In genomic region chr19:7874080-7874856, GRCh38 we compare ENCODE assay signal across 9 cellular contexts. TPM values are rescaled to one million over a fixed set of nuclear protein-coding genes. Genes with fewer than 3 reads are reported as not detected.
DNase-seq lines count a peak whose midpoint lies in the region; ATAC-seq and TF ChIP-seq lines count a peak whose summit lies in the region.
"Had no signal": no experiment of that assay in that cellular context is flagged by ENCODE, and none has a peak within 500 bp of the region (broad histone marks: within the 10 kb centered on the region; RNA-seq: fewer than 3 reads in every experiment).

PRR36 (minus strand) TSS chr19:7874390; CDS start chr19:7873689, 701 bp downstream.

- H3K9ac ChIP-seq in iPS-18a (ENCODE audit: low read length) (peak within 1 kb of the TSS; percentile 73), MM.1S (ENCODE audit: low read length) (no peak within 1 kb of the TSS)

- H3K79me2 ChIP-seq in MM.1S (ENCODE audit: low read length), result no peaks in the 10 kb centered on the region

- peaks cover 14% of the 10 kb centered on the region for H3K27me3 Mint-ChIP-seq in activated T-helper 17 cell treated with anti-CD3 and anti-CD28 coated beads, Interleukin-2, amount 50 U/mL, for 72 hours

- no peak within 1 kb of the TSS for H3K4me2 ChIP-seq in MM.1S (ENCODE audit: low read depth, low read length)

- no peaks in the 10 kb centered on the region for H3K9me2 ChIP-seq in MM.1S (replicated peaks; ENCODE audit: insufficient read depth, low read length)

- H3K27ac Mint-ChIP-seq in activated T-helper 17 cell treated with anti-CD3 and anti-CD28 coated beads, Interleukin-2, amount 50 U/mL, for 72 hours, result no peak within 1 kb of the TSS

- peaks cover 5% of the 10 kb centered on the region for H3K4me1 ChIP-seq in iPS-18a (ENCODE audit: control insufficient read depth, low read depth, low read length)
- H3K4me1 ChIP-seq in testis, result peaks cover 7% of the 10 kb centered on the region
- peaks cover 11% of the 10 kb centered on the region; the same call in 1 of the 2 replicates for H3K4me1 ChIP-seq in MM.1S (ENCODE audit: low read length)

- DNase-seq in DMS53 treated with DMSO at 0.1 percent for 48 hours (lab: John Stamatoyannopoulos, UW; ENCODE audit: unreplicated experiment) (peak; percentile 25), NCI-H146 treated with DMSO at 0.1 percent for 48 hours (lab: John Stamatoyannopoulos, UW; ENCODE audit: unreplicated experiment) (peak; percentile 73), testis (peak; percentile 71), MM.1S (no peak)

- no peaks in the 10 kb centered on the region for H3K36me3 Mint-ChIP-seq in activated T-helper 17 cell treated with anti-CD3 and anti-CD28 coated beads, Interleukin-2, amount 50 U/mL, for 72 hours (ENCODE audit: low read depth)

- H3F3A ChIP-seq in MM.1S (ENCODE audit: insufficient read depth, low read length), result peaks cover 12% of the 10 kb centered on the region

- H3K4me3 Mint-ChIP-seq in activated T-helper 17 cell treated with anti-CD3 and anti-CD28 coated beads, Interleukin-2, amount 50 U/mL, for 72 hours, result peak within 1 kb of the TSS; percentile 53

- WGBS in testis, 2 donors, result 2 to 5% methylated on average over 7 to 81 of the region's 84 CpGs

- no peak for TF ChIP-seq POLR2A in testis (IDR thresholded peaks at IDR 0.05)

- H3K9me3 ChIP-seq in iPS-18a (ENCODE audit: control insufficient read depth, low read depth, low read length) (no peaks in the 10 kb centered on the region), testis (no peaks in the 10 kb centered on the region), MM.1S (replicated peaks; ENCODE audit: insufficient read depth, low read length) (no peaks in the 10 kb centered on the region)

- H3K27ac ChIP-seq in iPS-18a (ENCODE audit: low read length) (no peak within 1 kb of the TSS), testis (no peak within 1 kb of the TSS), MM.1S (ENCODE audit: low read length) (no peak within 1 kb of the TSS)

- H3K36me3 ChIP-seq in iPS-18a (ENCODE audit: control insufficient read depth, low read depth, low read length), result no peaks in the 10 kb centered on the region
- H3K36me3 ChIP-seq in testis (ENCODE audit: low read depth, missing control alignments), result no peaks in the 10 kb centered on the region
- no peaks in the 10 kb centered on the region for H3K36me3 ChIP-seq in MM.1S (replicated peaks; ENCODE audit: insufficient read depth, low read length)

- no peak within 1 kb of the TSS for H2AFZ ChIP-seq in MM.1S (ENCODE audit: low read length)

- intact Hi-C loops in testis (cut with DNase I; ENCODE audit: low total_unique reads), result no loop called here

- H3K27me3 ChIP-seq in iPS-18a (ENCODE audit: control insufficient read depth, insufficient read depth, low read length), result peaks cover 11% of the 10 kb centered on the region
- H3K27me3 ChIP-seq in testis, result no peaks in the 10 kb centered on the region
- peaks cover 30% of the 10 kb centered on the region for H3K27me3 ChIP-seq in MM.1S (replicated peaks; ENCODE audit: insufficient read depth, low read length)

- no peaks in the 10 kb centered on the region for H4K20me1 ChIP-seq in MM.1S (ENCODE audit: insufficient read depth, low read length)

- H3K4me3 ChIP-seq in iPS-18a (ENCODE audit: low read length) (peak within 1 kb of the TSS; percentile 78), testis (peak within 1 kb of the TSS; percentile 15 to 31), MM.1S (ENCODE audit: low read length) (no peak within 1 kb of the TSS)

- peaks cover 10% of the 10 kb centered on the region for H3K4me1 Mint-ChIP-seq in activated T-helper 17 cell treated with anti-CD3 and anti-CD28 coated beads, Interleukin-2, amount 50 U/mL, for 72 hours

- H3K9me3 Mint-ChIP-seq in activated T-helper 17 cell treated with anti-CD3 and anti-CD28 coated beads, Interleukin-2, amount 50 U/mL, for 72 hours, result no peaks in the 10 kb centered on the region

- ATAC-seq in activated T-helper 17 cell treated with anti-CD3 and anti-CD28 coated beads, Interleukin-2, amount 50 U/mL, for 72 hours (replicated peaks), result no peak
- no peak for ATAC-seq in GM19324 (IDR thresholded peaks at IDR 0.05; ENCODE audit: low FRiP score, unreplicated experiment)
- no peak for ATAC-seq in HG03095 (IDR thresholded peaks at IDR 0.05; ENCODE audit: unreplicated experiment)

- TF ChIP-seq CTCF in testis (IDR thresholded peaks at IDR 0.05) (no peak), MM.1S (IDR thresholded peaks at IDR 0.05; ENCODE audit: low read length) (no peak)

RNA-seq across cellular contexts. Expression of gene PRR36, which starts in this region (rescaled TPM):
- total RNA-seq in activated T-helper 17 cell treated with anti-CD3 and anti-CD28 coated beads, Interleukin-2, amount 50 U/mL, for 72 hours, result under 1 TPM; 0.19 to 0.21 TPM
- 1 to 10 TPM; 2.9 to 3.3 TPM for total RNA-seq in testis
- polyA plus RNA-seq in testis (ENCODE audit: insufficient read depth, low read depth, low replicate concordance), result 0.50 TPM
- total RNA-seq: liver had no signal
